ENCODE assay signal across 8 cellular contexts in the genomic region with DNA sequence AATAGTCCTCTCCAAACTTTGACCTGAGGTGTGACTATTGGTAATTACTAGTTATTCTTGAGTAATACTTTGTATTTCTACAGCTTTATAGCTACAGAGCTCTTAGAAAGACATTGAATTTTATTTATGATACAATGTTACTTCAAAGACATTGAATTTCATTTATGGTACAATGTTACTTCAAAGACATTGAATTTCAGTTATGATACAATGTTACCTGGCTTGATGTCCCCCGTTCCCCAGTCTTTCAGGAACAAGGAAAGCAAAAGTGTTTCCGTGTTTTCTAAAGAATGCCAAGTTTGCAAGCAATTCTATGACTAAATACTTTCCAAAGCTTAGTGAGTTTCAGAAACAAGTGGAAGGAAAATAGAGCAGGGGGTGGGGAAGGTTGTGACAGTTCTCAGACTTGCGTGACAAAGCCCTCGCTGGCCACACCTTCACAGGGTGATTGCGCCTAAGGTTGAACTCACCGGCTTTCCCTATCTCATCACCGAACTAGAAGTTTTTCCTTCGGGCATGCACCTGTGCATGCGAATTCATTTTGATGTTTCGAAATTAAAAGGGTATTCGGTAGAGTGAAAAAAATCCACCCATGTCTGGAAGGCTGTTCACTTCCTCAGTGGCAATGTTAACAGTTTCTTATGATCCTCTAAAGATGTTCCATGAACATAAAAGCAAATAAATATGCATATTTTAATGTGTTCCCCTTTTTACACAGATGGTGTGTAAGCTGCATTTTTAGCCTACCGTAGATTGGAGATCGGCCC. TPM values are rescaled to one million over a fixed set of nuclear protein-coding genes. Genes with fewer than 3 reads are reported as not detected.
A peak's percentile ranks its signal among the peaks of the same experiment; 100 is the strongest.
DNase-seq lines count a peak whose midpoint lies in the region; ATAC-seq, FAIRE-seq and TF ChIP-seq lines count a peak whose summit lies in the region.

No MANE protein-coding gene starts in this region.

- TSS peak; percentile 76 for BruUV-seq in Caco-2 (replicated peaks; lab: Mats Ljungman, UMichigan)

- H3K9me3 Mint-ChIP-seq in Caco-2 (ENCODE audit: unreplicated experiment) (no peaks in the 10 kb centered on the region), IgD-negative memory B cell (peaks cover 0 to 2% (median 0%) of the 10 kb centered on the region in 3 donors)

- CTCF ChIA-PET in Caco-2 (lab: Charles Lee): interaction anchor here (1.4 kb wide), 1 partner anchor 15 kb away, joined by 5 read pairs; no protein-coding TSS in a partner anchor

- FAIRE-seq in bronchial epithelial cell (lab: Jason Lieb, UNC): no peak

- 0 out of 2 replicates have a peak, but pooled peaks cover 9% of the 10 kb centered on the region for H3K4me1 ChIP-seq in Caco-2
- peaks cover 37% of the 10 kb centered on the region for H3K4me1 ChIP-seq in lower lobe of right lung

- TF ChIP-seq CTCF in Caco-2 (IDR thresholded peaks at IDR 0.05; ENCODE audit: insufficient read depth in 1 of 2, low read depth in 1 of 2, low read length in 1 of 2, severe bottlenecking in 1 of 2, unreplicated experiment in 1 of 2) (no peak), VCaP (conservative IDR thresholded peaks at IDR 0.05) (no peak), bronchial epithelial cell (IDR thresholded peaks at IDR 0.05; ENCODE audit: insufficient read depth, low read length, severe bottlenecking) (no peak), lower lobe of right lung (IDR thresholded peaks at IDR 0.05) (no peak)

- no peaks in the 10 kb centered on the region for H3K27me3 ChIP-seq in Caco-2 (replicated peaks; ENCODE audit: control insufficient read depth, insufficient read depth, low read length)
- H3K27me3 ChIP-seq in bronchial epithelial cell (ENCODE audit: control insufficient read depth, insufficient read depth, low read length): no peaks in the 10 kb centered on the region
- H3K27me3 ChIP-seq in lower lobe of right lung (ENCODE audit: low read depth): no peaks in the 10 kb centered on the region

- in situ Hi-C loops in KBM-7 (cut with MboI; ENCODE audit: low pct_unique_long_range_greater_than_20kb, low sequenced_read_pairs): no loop called here

- H3K4me3 Mint-ChIP-seq in Caco-2 (ENCODE audit: unreplicated experiment): peak overlapping the region; percentile 91
- H3K4me3 Mint-ChIP-seq in IgD-negative memory B cell: peak overlapping the region; percentile 84 to 100 (median 98)

- intact Hi-C loops in Caco-2 (cut with micrococcal nuclease; ENCODE audit: unreplicated experiment): loop anchor here (1.0 kb wide), 2 partner anchors 44 to 45 kb away; a partner anchor contains a TSS
- intact Hi-C loops in lower lobe of right lung (cut with DNase I): no loop called here

- H3K27ac ChIP-seq in VCaP: peak overlapping the region; percentile 90
- peak overlapping the region; percentile 84 for H3K27ac ChIP-seq in lower lobe of right lung

- H3K4me1 Mint-ChIP-seq in Caco-2 (ENCODE audit: low read depth, unreplicated experiment): peaks cover 8% of the 10 kb centered on the region
- H3K4me1 Mint-ChIP-seq in IgD-negative memory B cell: peaks cover 27 to 33% (median 30%) of the 10 kb centered on the region in 3 donors

- ATAC-seq in lower lobe of right lung: peak; percentile 29 to 62

- no peaks in the 10 kb centered on the region for H3K9me3 ChIP-seq in Caco-2
- H3K9me3 ChIP-seq in lower lobe of right lung: no peaks in the 10 kb centered on the region

- DNase-seq in Caco-2 (peak; percentile 52 to 58), bronchial epithelial cell (ENCODE audit: low read depth) (peak; percentile 35), lower lobe of right lung (no peak), epidermal melanocyte (ENCODE audit: insufficient read length, low spot score) (no peak), KBM-7 (no peak)
- DNase-seq in stimulated activated CD8-positive, alpha-beta memory T cell treated with anti-CD3 and anti-CD28 coated beads, Interleukin-12 subunit alpha, Interleukin-12 subunit beta, amount 100 ng/mL, for 1 hour (ENCODE audit: low read depth): peak; percentile 48

- POLR2A ChIA-PET in Caco-2 (lab: Charles Lee): no interaction called here

- H3K36me3 Mint-ChIP-seq in Caco-2 (ENCODE audit: insufficient read depth, unreplicated experiment): peaks cover 32% of the 10 kb centered on the region
- H3K36me3 Mint-ChIP-seq in IgD-negative memory B cell: peaks cover 5% of the 10 kb centered on the region

- no peaks in the 10 kb centered on the region for H3K36me3 ChIP-seq in Caco-2 (ENCODE audit: control insufficient read depth, insufficient read depth, low read length)
- no peaks in the 10 kb centered on the region for H3K36me3 ChIP-seq in bronchial epithelial cell (ENCODE audit: control insufficient read depth, insufficient read depth, low read length)
- H3K36me3 ChIP-seq in lower lobe of right lung: peaks cover 18% of the 10 kb centered on the region

- peak overlapping the region; percentile 90 for H3K27ac Mint-ChIP-seq in Caco-2 (ENCODE audit: unreplicated experiment)
- H3K27ac Mint-ChIP-seq in IgD-negative memory B cell: peak overlapping the region; percentile 97 to 100 (median 98)

- H3K27me3 Mint-ChIP-seq in Caco-2 (ENCODE audit: insufficient read depth, unreplicated experiment) (no peaks in the 10 kb centered on the region), IgD-negative memory B cell (peaks cover 2% of the 10 kb centered on the region)

- peak overlapping the region; percentile 50 for H3K4me3 ChIP-seq in Caco-2 (ENCODE audit: low read depth, low read length)
- peak overlapping the region; percentile 90 for H3K4me3 ChIP-seq in bronchial epithelial cell (ENCODE audit: low read depth, low read length)
- H3K4me3 ChIP-seq in lower lobe of right lung: peak overlapping the region; percentile 71

RNA-seq across cellular contexts. Expression of a gene that starts 0.9 kb away (rescaled TPM):
- 64.0 and 65.8 TPM in 2 replicates for total RNA-seq in Caco-2 (2022)
- polyA plus RNA-seq in IgD-negative memory B cell: 13.1 TPM
- total RNA-seq in bronchial epithelial cell: 25.6 and 26.6 TPM in 2 replicates
- 36.5 TPM for total RNA-seq in lower lobe of right lung

RNA-seq across cellular contexts. Expression of a gene that starts 44.7 kb away (rescaled TPM):
- total RNA-seq in Caco-2 (2022): 8.3 and 11.5 TPM in 2 replicates
- 1.4 TPM for polyA plus RNA-seq in IgD-negative memory B cell
- 2.6 and 3.8 TPM in 2 replicates for total RNA-seq in bronchial epithelial cell
- 23.1 TPM for total RNA-seq in lower lobe of right lung

Comparison
In these comparisons a context has a peak if more than half of its experiments do, and no peak if none do; other contexts are left out.
1. DNase-seq: peak in Caco-2 (2 of 2), bronchial epithelial cell (single experiment) and stimulated activated CD8-positive, alpha-beta memory T cell treated with anti-CD3 and anti-CD28 coated beads, Interleukin-12 subunit alpha, Interleukin-12 subunit beta, amount 100 ng/mL, for 1 hour (single experiment); none in lower lobe of right lung (single experiment), epidermal melanocyte (single experiment) and KBM-7 (single experiment).
2. Peak in every context shown above with its lines, with median percentiles within 50 percentile points of each other: H3K4me3 ChIP-seq.